ENCODE assay signal across 11 cellular contexts in the genomic region with DNA sequence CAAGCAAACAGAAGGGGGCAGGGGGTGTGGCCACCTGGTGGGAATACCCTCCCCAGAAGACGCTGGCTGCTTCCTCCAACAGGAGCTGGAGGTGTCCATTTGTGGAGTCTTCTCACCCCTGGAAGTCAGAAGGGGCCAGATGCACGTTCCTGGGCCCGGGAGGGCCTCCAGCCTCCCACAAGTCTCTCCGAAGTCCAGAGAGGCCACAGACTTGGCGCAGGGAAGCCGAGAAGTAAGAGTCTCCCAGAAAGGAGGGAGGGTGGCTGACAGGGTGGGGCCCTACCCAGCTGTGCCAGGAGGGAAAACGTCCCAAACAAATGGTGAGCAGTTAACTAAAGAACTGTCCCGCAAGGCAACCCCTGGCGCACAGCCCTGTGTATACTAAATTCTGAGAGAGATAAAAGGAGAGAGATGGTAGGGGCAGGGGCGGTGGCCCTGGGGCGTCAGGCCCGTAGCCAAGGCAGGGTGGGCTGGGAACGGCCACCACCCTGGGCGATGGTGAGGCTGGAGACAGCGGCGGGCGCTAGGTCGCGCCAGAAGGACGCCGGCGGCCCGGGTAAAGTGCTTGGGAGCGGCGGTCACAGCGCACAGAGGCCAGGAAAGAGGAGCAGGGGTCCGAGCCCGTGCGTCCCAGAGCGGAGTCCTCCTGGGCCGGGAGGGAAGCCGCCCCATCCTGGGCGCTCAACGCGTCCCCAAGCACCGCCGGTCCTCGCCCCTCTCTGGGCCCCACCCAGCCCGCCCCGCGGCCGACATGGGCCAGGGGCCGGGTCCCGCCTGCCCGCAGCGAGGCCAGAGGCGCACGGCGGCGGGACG. TPM values are rescaled to one million over a fixed set of nuclear protein-coding genes. Genes with fewer than 3 reads are reported as not detected.
A peak's percentile ranks its signal among the peaks of the same experiment; 100 is the strongest.
DNase-seq lines count a peak whose midpoint lies in the region; ATAC-seq and TF ChIP-seq lines count a peak whose summit lies in the region.
"Had no signal": no experiment of that assay in that cellular context is flagged by ENCODE, and none has a peak within 500 bp of the region (broad histone marks: within the 10 kb centered on the region; RNA-seq: fewer than 3 reads in every experiment).

No MANE protein-coding gene starts in this region.

- TF ChIP-seq CTCF in type B pancreatic cell (conservative IDR thresholded peaks at IDR 0.05): no peak

- no peak overlapping the region for H3K27ac Mint-ChIP-seq in activated T-cell treated with anti-CD3 and anti-CD28 coated beads, Interleukin-2, amount 50 U/mL, for 24 hours
- no peak overlapping the region for H3K27ac Mint-ChIP-seq in activated T-cell treated with anti-CD3 and anti-CD28 coated beads, Interleukin-2, amount 50 U/mL, for 72 hours
- H3K27ac Mint-ChIP-seq in activated naive CD8-positive, alpha-beta T cell: no peak overlapping the region
- no peak overlapping the region for H3K27ac Mint-ChIP-seq in type B pancreatic cell

- peak overlapping the region; percentile 54 for H3K4me3 Mint-ChIP-seq in activated T-cell treated with anti-CD3 and anti-CD28 coated beads, Interleukin-2, amount 50 U/mL, for 24 hours
- H3K4me3 Mint-ChIP-seq in activated T-cell treated with anti-CD3 and anti-CD28 coated beads, Interleukin-2, amount 50 U/mL, for 72 hours: peak overlapping the region in 1 of 2 donors; percentile 68
- peak overlapping the region; percentile 78 for H3K4me3 Mint-ChIP-seq in activated naive CD8-positive, alpha-beta T cell
- peak overlapping the region; percentile 78 for H3K4me3 Mint-ChIP-seq in type B pancreatic cell

- H3K9me3 Mint-ChIP-seq in activated T-cell treated with anti-CD3 and anti-CD28 coated beads, Interleukin-2, amount 50 U/mL, for 24 hours: no peaks in the 10 kb centered on the region
- H3K9me3 Mint-ChIP-seq in activated T-cell treated with anti-CD3 and anti-CD28 coated beads, Interleukin-2, amount 50 U/mL, for 72 hours: no peaks in the 10 kb centered on the region
- H3K9me3 Mint-ChIP-seq in activated naive CD8-positive, alpha-beta T cell (ENCODE audit: low read depth): no peaks in the 10 kb centered on the region
- H3K9me3 Mint-ChIP-seq in type B pancreatic cell: no peaks in the 10 kb centered on the region

- no peak for ATAC-seq in activated T-cell treated with anti-CD3 and anti-CD28 coated beads, Interleukin-2, amount 50 U/mL, for 72 hours (replicated peaks in 1 of 2)

- no peak for DNase-seq in activated T-cell treated with anti-CD3 and anti-CD28 coated beads, Interleukin-2, amount 50 U/mL, for 24 hours
- DNase-seq in activated T-cell treated with anti-CD3 and anti-CD28 coated beads, Interleukin-2, amount 50 U/mL, for 72 hours: no peak
- DNase-seq in left kidney (ENCODE audit: low read depth, low spot score): peak; percentile 36
- no peak for DNase-seq in type B pancreatic cell (ENCODE audit: extremely low spot score, unreplicated experiment)
- no peak for DNase-seq in NCI-H2081 treated with DMSO at 0.1 percent for 48 hours (lab: John Stamatoyannopoulos, UW)
- no peak for DNase-seq in inferior parietal cortex (ENCODE audit: extremely low spot score)
- DNase-seq in H4 (ENCODE audit: low spot score): no peak
- DNase-seq: adrenal gland, BE2C, GOT3 had no signal

- peaks cover 49% of the 10 kb centered on the region for H3K27me3 Mint-ChIP-seq in activated T-cell treated with anti-CD3 and anti-CD28 coated beads, Interleukin-2, amount 50 U/mL, for 24 hours
- H3K27me3 Mint-ChIP-seq in activated T-cell treated with anti-CD3 and anti-CD28 coated beads, Interleukin-2, amount 50 U/mL, for 72 hours (ENCODE audit: low read depth): peaks cover 47% of the 10 kb centered on the region
- H3K27me3 Mint-ChIP-seq in activated naive CD8-positive, alpha-beta T cell: peaks cover 12% of the 10 kb centered on the region
- H3K27me3 Mint-ChIP-seq in type B pancreatic cell: peaks cover 32% of the 10 kb centered on the region

- peaks cover 3% of the 10 kb centered on the region for H3K36me3 Mint-ChIP-seq in activated T-cell treated with anti-CD3 and anti-CD28 coated beads, Interleukin-2, amount 50 U/mL, for 24 hours (ENCODE audit: low read depth)
- H3K36me3 Mint-ChIP-seq in activated T-cell treated with anti-CD3 and anti-CD28 coated beads, Interleukin-2, amount 50 U/mL, for 72 hours (ENCODE audit: insufficient read depth in 2 of 2): no peaks in the 10 kb centered on the region
- no peaks in the 10 kb centered on the region for H3K36me3 Mint-ChIP-seq in activated naive CD8-positive, alpha-beta T cell
- peaks cover 6% of the 10 kb centered on the region for H3K36me3 Mint-ChIP-seq in type B pancreatic cell

- H3K4me1 Mint-ChIP-seq in activated T-cell treated with anti-CD3 and anti-CD28 coated beads, Interleukin-2, amount 50 U/mL, for 24 hours (ENCODE audit: low read depth): peaks cover 31% of the 10 kb centered on the region
- H3K4me1 Mint-ChIP-seq in activated T-cell treated with anti-CD3 and anti-CD28 coated beads, Interleukin-2, amount 50 U/mL, for 72 hours (ENCODE audit: low read depth): peaks cover 18% of the 10 kb centered on the region
- peaks cover 22% of the 10 kb centered on the region for H3K4me1 Mint-ChIP-seq in activated naive CD8-positive, alpha-beta T cell (ENCODE audit: low read depth)
- H3K4me1 Mint-ChIP-seq in type B pancreatic cell (ENCODE audit: unreplicated experiment): peaks cover 8% of the 10 kb centered on the region

RNA-seq across cellular contexts. Expression of gene CHD5, which starts 1.2 kb away (rescaled TPM):
- under 1 TPM; 0.16 to 0.31 TPM for total RNA-seq in activated T-cell treated with anti-CD3 and anti-CD28 coated beads, Interleukin-2, amount 50 U/mL, for 72 hours
- total RNA-seq in type B pancreatic cell (ENCODE audit: low replicate concordance): 0.70 and 3.0 TPM in 2 replicates
- total RNA-seq in H4 (2014; rRNA removed; shearing (Covaris generic)): 0.04 TPM in 2 replicates

RNA-seq across cellular contexts. Expression of gene RPL22, which starts 20.4 kb away (rescaled TPM):
- total RNA-seq in activated T-cell treated with anti-CD3 and anti-CD28 coated beads, Interleukin-2, amount 50 U/mL, for 72 hours: 100 to 1,000 TPM; 507 to 537 TPM
- total RNA-seq in type B pancreatic cell (ENCODE audit: low replicate concordance): 499 and 541 TPM in 2 replicates
- 113 and 140 TPM in 2 replicates for total RNA-seq in H4 (2014; rRNA removed; shearing (Covaris generic))

RNA-seq across cellular contexts. Expression of gene RNF207, which starts 27.0 kb away (rescaled TPM):
- total RNA-seq in activated T-cell treated with anti-CD3 and anti-CD28 coated beads, Interleukin-2, amount 50 U/mL, for 72 hours: 10 to 100 TPM in 1 of 2 donors, 1 to 10 TPM in 1; 9.5 to 14.9 TPM
- total RNA-seq in type B pancreatic cell (ENCODE audit: low replicate concordance): 34.5 and 37.0 TPM in 2 replicates
- total RNA-seq in H4 (2014; rRNA removed; shearing (Covaris generic)): 0.12 and 1.6 TPM in 2 replicates

RNA-seq across cellular contexts. Expression of gene ICMT, which starts 56.8 kb away (rescaled TPM):
- 10 to 100 TPM; 39.5 to 46.9 TPM for total RNA-seq in activated T-cell treated with anti-CD3 and anti-CD28 coated beads, Interleukin-2, amount 50 U/mL, for 72 hours
- 56.6 and 63.5 TPM in 2 replicates for total RNA-seq in type B pancreatic cell (ENCODE audit: low replicate concordance)
- 52.2 and 67.1 TPM in 2 replicates for total RNA-seq in H4 (2014; rRNA removed; shearing (Covaris generic))
